Comparison of ENCODE assay signal across 2 cellular contexts in the genomic region with DNA sequence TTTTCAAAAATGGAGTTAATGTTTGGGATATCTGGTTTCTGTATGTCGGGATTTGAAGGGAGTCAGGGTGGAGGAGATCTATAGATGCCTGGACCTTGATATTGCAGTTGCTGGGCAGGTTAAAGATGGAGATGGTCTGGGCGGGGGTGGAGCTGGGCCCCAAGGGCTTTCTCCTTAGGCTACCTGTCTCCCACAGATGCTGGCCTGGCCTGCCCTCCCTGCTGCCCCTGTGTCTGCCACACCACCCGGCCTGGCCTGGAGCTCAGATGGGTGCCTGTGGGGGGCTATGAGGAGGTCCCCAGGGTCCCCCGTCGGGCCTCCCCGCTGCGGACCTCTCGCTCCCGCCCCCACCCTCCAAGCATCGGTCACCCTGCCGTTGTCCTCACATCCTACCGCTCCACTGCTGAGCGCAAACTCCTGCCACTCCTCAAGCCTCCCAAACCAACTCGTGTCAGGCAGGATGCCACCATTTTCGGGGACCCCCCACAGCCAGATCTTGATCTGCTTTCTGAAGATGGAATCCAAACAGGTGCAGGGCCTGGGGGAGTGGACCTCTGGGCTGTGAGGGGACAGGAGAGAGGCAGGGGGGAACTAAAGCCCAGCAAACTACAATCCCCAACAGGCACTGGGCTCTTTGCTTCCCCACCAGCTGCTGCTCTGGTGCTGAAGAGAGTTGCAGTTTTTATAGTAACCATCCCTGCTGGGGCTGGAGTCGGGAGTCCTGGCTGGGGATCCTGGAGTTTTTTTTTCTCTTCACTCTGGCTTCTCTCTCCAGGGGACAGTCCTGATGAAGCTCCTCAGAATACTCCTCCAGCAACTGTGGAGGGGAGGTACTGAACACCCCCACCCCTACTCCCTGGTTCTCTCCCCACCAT.
TF ChIP-seq lines count a peak whose summit lies in the region.

No MANE protein-coding gene starts in this region.

TF ChIP-seq in HepG2, 621 proteins besides CTCF, POLR2A, EP300 and RAD21:
- TF ChIP-seq ZNF549 (CRISPR knock-in tag; IDR thresholded peaks at IDR 0.05) (no peak), ELF4 (CRISPR knock-in tag; IDR thresholded peaks at IDR 0.05; ENCODE audit: borderline replicate concordance) (no peak), TBX2 (CRISPR knock-in tag; IDR thresholded peaks at IDR 0.05; ENCODE audit: borderline replicate concordance) (no peak), ZNF331 (CRISPR knock-in tag; IDR thresholded peaks at IDR 0.05) (no peak), TOPORS (CRISPR knock-in tag; IDR thresholded peaks at IDR 0.05) (no peak), THAP11 (CRISPR knock-in tag; IDR thresholded peaks at IDR 0.05) (peak; percentile 50; the same call in 1 of the 2 replicates), ZNF326 (CRISPR knock-in tag; IDR thresholded peaks at IDR 0.05; ENCODE audit: borderline replicate concordance) (no peak)

TF ChIP-seq in endothelial cell of umbilical vein, 7 proteins besides CTCF, POLR2A, EP300 and RAD21:
- TF ChIP-seq, protein P1, sequence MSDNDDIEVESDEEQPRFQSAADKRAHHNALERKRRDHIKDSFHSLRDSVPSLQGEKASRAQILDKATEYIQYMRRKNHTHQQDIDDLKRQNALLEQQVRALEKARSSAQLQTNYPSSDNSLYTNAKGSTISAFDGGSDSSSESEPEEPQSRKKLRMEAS (IDR thresholded peaks at IDR 0.05; ENCODE audit: insufficient read depth, insufficient read length), result no peak
- no peak for TF ChIP-seq EZH2 (IDR thresholded peaks at IDR 0.05; ENCODE audit: borderline replicate concordance, low read depth, low read length, severe bottlenecking)
- TF ChIP-seq GATA2 (IDR thresholded peaks at IDR 0.05; ENCODE audit: insufficient read depth, insufficient read length, low read depth, low read length), result no peak
- no peak for TF ChIP-seq JUN (IDR thresholded peaks at IDR 0.05; ENCODE audit: borderline replicate concordance, insufficient read depth, insufficient read length, low read depth)
- no peak for TF ChIP-seq FOS (IDR thresholded peaks at IDR 0.05; ENCODE audit: borderline replicate concordance, insufficient read depth, low read length)
- no peak for TF ChIP-seq MYC (IDR thresholded peaks at IDR 0.05; ENCODE audit: low read depth, low read length)
